Comparison of ENCODE assay signal across 11 cellular contexts in the genomic region with DNA sequence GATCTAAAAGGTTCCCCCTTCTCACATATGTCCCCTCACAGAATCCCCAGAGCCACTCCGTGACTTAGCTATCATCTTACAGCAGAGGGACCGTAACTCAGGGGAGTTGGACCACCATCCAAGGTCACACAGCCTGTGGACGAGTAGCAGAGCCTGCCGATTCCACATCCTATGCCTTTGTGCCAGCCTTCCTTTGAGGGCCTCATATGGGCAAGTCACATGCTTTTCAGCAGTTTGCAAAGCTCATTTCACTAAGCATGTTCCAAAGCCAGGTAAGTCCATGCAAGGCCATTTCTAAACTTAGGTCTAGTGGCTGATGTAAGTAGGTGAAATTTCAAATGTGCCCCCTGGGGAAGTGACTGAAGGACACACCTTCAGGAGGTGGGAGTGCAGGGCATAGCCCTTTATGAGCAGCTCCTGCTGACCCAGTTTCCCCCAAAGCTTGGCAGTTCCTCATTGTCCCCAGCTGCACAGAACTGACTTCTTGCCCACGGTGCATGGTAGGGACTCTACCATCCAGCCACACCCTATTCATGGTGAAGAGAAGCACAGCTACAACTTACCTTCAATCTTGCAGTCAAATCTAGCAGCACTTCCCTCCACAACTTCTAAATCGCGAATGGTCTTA. TPM values are rescaled to one million over a fixed set of nuclear protein-coding genes. Genes with fewer than 3 reads are reported as not detected.
DNase-seq lines count a peak whose midpoint lies in the region; ATAC-seq and TF ChIP-seq lines count a peak whose summit lies in the region.
"Had no signal": no experiment of that assay in that cellular context is flagged by ENCODE, and none has a peak within 500 bp of the region (broad histone marks: within the 10 kb centered on the region; RNA-seq: fewer than 3 reads in every experiment).

No MANE protein-coding gene starts in this region.

- peak overlapping the region; percentile 30; the same call in 1 of the 2 replicates for H3K4me3 Mint-ChIP-seq in HFFc6
- H3K4me3 Mint-ChIP-seq: activated T-helper 1 cell treated with anti-CD3 and anti-CD28 coated beads, Interleukin-12 subunit alpha, Interleukin-12 subunit beta, Interleukin-2, Interleukin-4 antibody, amounts not matched to agents 30 ng/mL and 10 ng/mL and 1 ng/mL, durations not matched to agents 14 hours and 24 hours and 36 hours; nephron had no signal

- H3K4me1 Mint-ChIP-seq in HFFc6 (ENCODE audit: low read depth) = peaks cover 42% of the 10 kb centered on the region

- H3K4me3 ChIP-seq in subcutaneous abdominal adipose tissue (ENCODE audit: low read depth in 1 of 5, low read length in 5 of 5) = peak overlapping the region; percentile 1 to 58 (median 34)
- H3K4me3 ChIP-seq: tibial nerve had no signal

- H3K27me3 Mint-ChIP-seq in HFFc6 (ENCODE audit: insufficient read depth) = peaks cover 28% of the 10 kb centered on the region

- H3K36me3 Mint-ChIP-seq in HFFc6 (ENCODE audit: low read depth) = peaks cover 54% of the 10 kb centered on the region

- peaks cover 15 to 39% (median 34%) of the 10 kb centered on the region in 5 donors for H3K4me1 ChIP-seq in subcutaneous abdominal adipose tissue (ENCODE audit: control insufficient read depth in 5 of 5, insufficient read depth in 5 of 5, low read length in 5 of 5)

- peaks cover 3 to 34% (median 21%) of the 10 kb centered on the region in 5 donors for H3K36me3 ChIP-seq in subcutaneous abdominal adipose tissue (ENCODE audit: control insufficient read depth in 5 of 5, insufficient read depth in 5 of 5, low read length in 5 of 5)

- no peak for DNase-seq in HFFc6
- DNase-seq in SW480 (ENCODE audit: low spot score) = peak; percentile 54
- DNase-seq in left cardiac atrium = no peak
- DNase-seq in ureter (ENCODE audit: low spot score) = no peak
- DNase-seq in GM20000 (ENCODE audit: low spot score) = no peak

- H3K9me3 Mint-ChIP-seq in HFFc6 = no peaks in the 10 kb centered on the region
- H3K9me3 Mint-ChIP-seq: activated T-helper 1 cell treated with anti-CD3 and anti-CD28 coated beads, Interleukin-12 subunit alpha, Interleukin-12 subunit beta, Interleukin-2, Interleukin-4 antibody, amounts not matched to agents 30 ng/mL and 10 ng/mL and 1 ng/mL, durations not matched to agents 14 hours and 24 hours and 36 hours; nephron had no signal

- no peaks in the 10 kb centered on the region for H3K27me3 ChIP-seq in subcutaneous abdominal adipose tissue (ENCODE audit: control insufficient read depth in 5 of 5, insufficient read depth in 4 of 5, low read length in 5 of 5)
- H3K27me3 ChIP-seq: heart left ventricle, tibial nerve had no signal

- intact Hi-C loops in left cardiac atrium (cut with DNase I) = no loop called here

- peak overlapping the region; percentile 18; the same call in 1 of the 2 replicates for H3K27ac Mint-ChIP-seq in HFFc6
- H3K27ac Mint-ChIP-seq: activated T-helper 1 cell treated with anti-CD3 and anti-CD28 coated beads, Interleukin-12 subunit alpha, Interleukin-12 subunit beta, Interleukin-2, Interleukin-4 antibody, amounts not matched to agents 30 ng/mL and 10 ng/mL and 1 ng/mL, durations not matched to agents 14 hours and 24 hours and 36 hours had no signal

- TF ChIP-seq CTCF in HFFc6 (IDR thresholded peaks at IDR 0.05) = no peak
- TF ChIP-seq CTCF in GM20000 (IDR thresholded peaks at IDR 0.05; ENCODE audit: extremely low read depth, missing control alignments) = no peak

- peak overlapping the region; percentile 74 for H3K27ac ChIP-seq in subcutaneous abdominal adipose tissue (ENCODE audit: low read depth, low read length)

- H3K9me3 ChIP-seq in subcutaneous abdominal adipose tissue (ENCODE audit: control insufficient read depth in 5 of 5, low read length in 5 of 5) = no peaks in the 10 kb centered on the region
- H3K9me3 ChIP-seq: heart left ventricle, tibial nerve had no signal

- peak; percentile 6 to 11 for ATAC-seq in left cardiac atrium
- ATAC-seq in GM21576 (IDR thresholded peaks at IDR 0.05; ENCODE audit: unreplicated experiment) = no peak

- H3K9ac ChIP-seq in subcutaneous abdominal adipose tissue (ENCODE audit: low read length in 5 of 5) = peak overlapping the region in 2 of 5 donors; percentile 2 to 3

RNA-seq across cellular contexts. Expression of a gene that starts 33.3 kb away (rescaled TPM):
- total RNA-seq in HFFc6 (2021; fragmentation: NEBNext Ultra II Directional; extraction: Animal tissue kit (Norgen Biotek cat#: 25700)) = 10 to 100 TPM; 56.6 to 85.7 (median 75.7) TPM
- total RNA-seq in left cardiac atrium (10 to 100 TPM; 26.6 to 34.6 TPM), ureter (20.6 TPM)
